Comparison of ENCODE assay signal across 17 cellular contexts in genomic region chr13:97273341-97273831, GRCh38. TPM values are rescaled to one million over a fixed set of nuclear protein-coding genes. Genes with fewer than 3 reads are reported as not detected.
DNase-seq lines count a peak whose midpoint lies in the region; ATAC-seq and TF ChIP-seq lines count a peak whose summit lies in the region.
"Had no signal": no experiment of that assay in that cellular context is flagged by ENCODE, and none has a peak within 500 bp of the region (broad histone marks: within the 10 kb centered on the region; RNA-seq: fewer than 3 reads in every experiment).

No MANE protein-coding gene starts in this region.

- no peak overlapping the region for H3K4me3 ChIP-seq in breast epithelium
- no peak overlapping the region for H3K4me3 ChIP-seq in right lobe of liver
- H3K4me3 ChIP-seq: body of pancreas had no signal

- H3K27ac Mint-ChIP-seq in type B pancreatic cell: peak overlapping the region; percentile 51
- H3K27ac Mint-ChIP-seq: activated CD4-positive, alpha-beta T cell treated with anti-CD3 and anti-CD28 coated beads for 36 hours; activated T-helper 17 cell treated with anti-CD3 and anti-CD28 coated beads, Interleukin-2, amount 50 U/mL, for 72 hours had no signal

- no peaks in the 10 kb centered on the region for H3K9me3 ChIP-seq in breast epithelium
- no peaks in the 10 kb centered on the region for H3K9me3 ChIP-seq in right lobe of liver
- H3K9me3 ChIP-seq: body of pancreas had no signal

- H3K9me3 Mint-ChIP-seq in type B pancreatic cell: peaks cover 10% of the 10 kb centered on the region
- H3K9me3 Mint-ChIP-seq: activated T-helper 17 cell treated with anti-CD3 and anti-CD28 coated beads, Interleukin-2, amount 50 U/mL, for 72 hours; stimulated activated naive CD8-positive, alpha-beta T cell treated with anti-CD3 and anti-CD28 coated beads, Interleukin-15, amount 100 ng/mL, for 72 hours had no signal

- H3K36me3 ChIP-seq in breast epithelium (no peaks in the 10 kb centered on the region), right lobe of liver (no peaks in the 10 kb centered on the region)

- no peaks in the 10 kb centered on the region for H3K27me3 ChIP-seq in breast epithelium
- H3K27me3 ChIP-seq in right lobe of liver: no peaks in the 10 kb centered on the region
- H3K27me3 ChIP-seq: body of pancreas had no signal

- H3K4me1 ChIP-seq in breast epithelium (peaks cover 0 to 19% of the 10 kb centered on the region in 2 donors), right lobe of liver (peaks cover 0 to 46% (median 17%) of the 10 kb centered on the region in 4 donors)

- TF ChIP-seq CTCF in breast epithelium (IDR thresholded peaks at IDR 0.05) (no peak), right lobe of liver (IDR thresholded peaks at IDR 0.05) (no peak), type B pancreatic cell (conservative IDR thresholded peaks at IDR 0.05) (no peak)

- peaks cover 33% of the 10 kb centered on the region for H3K36me3 Mint-ChIP-seq in type B pancreatic cell

- peak overlapping the region; percentile 74 to 78 for H3K27ac ChIP-seq in breast epithelium
- peak overlapping the region; percentile 69 to 81 (median 72) for H3K27ac ChIP-seq in right lobe of liver
- H3K27ac ChIP-seq: 22Rv1 had no signal

- intact Hi-C loops in breast epithelium (cut with DNase I; ENCODE audit: low total_unique reads): no loop called here
- intact Hi-C loops in right lobe of liver (cut with DNase I): no loop called here

- peak; percentile 3 for DNase-seq in DMS 273 (lab: John Stamatoyannopoulos, UW; ENCODE audit: unreplicated experiment)
- no peak for DNase-seq in DMS 273 treated with DMSO at 0.1 percent for 48 hours (lab: John Stamatoyannopoulos, UW)
- peak in 1 of 2 donors; percentile 70 for DNase-seq in breast epithelium (ENCODE audit: low spot score in 2 of 2)
- no peak for DNase-seq in right lobe of liver
- no peak for DNase-seq in type B pancreatic cell (ENCODE audit: extremely low spot score, unreplicated experiment)
- no peak for DNase-seq in activated CD4-positive, alpha-beta T cell treated with anti-CD3 and anti-CD28 coated beads for 1 hour
- DNase-seq: activated CD4-positive, alpha-beta T cell treated with anti-CD3 and anti-CD28 coated beads for 36 hours; body of pancreas; midbrain; NCI-H2029; stimulated activated CD4-positive, alpha-beta T cell treated with anti-CD3 and anti-CD28 coated beads, Interleukin-4, amount 100 ng/mL, for 4 hours; stimulated activated naive CD8-positive, alpha-beta T cell treated with anti-CD3 and anti-CD28 coated beads, Interleukin-15, amount 100 ng/mL, for 72 hours; T-helper 2 cell had no signal

- ATAC-seq in right lobe of liver (no peak), HG03280 (IDR thresholded peaks at IDR 0.05; ENCODE audit: unreplicated experiment) (no peak), GM21381 (IDR thresholded peaks at IDR 0.05; ENCODE audit: unreplicated experiment) (no peak)
- ATAC-seq: activated CD4-positive, alpha-beta T cell treated with anti-CD3 and anti-CD28 coated beads for 36 hours; activated T-helper 17 cell treated with anti-CD3 and anti-CD28 coated beads, Interleukin-2, amount 50 U/mL, for 72 hours; body of pancreas; stimulated activated naive CD8-positive, alpha-beta T cell treated with anti-CD3 and anti-CD28 coated beads, Interleukin-15, amount 100 ng/mL, for 72 hours had no signal

- peaks cover 42% of the 10 kb centered on the region for H3K4me1 Mint-ChIP-seq in type B pancreatic cell (ENCODE audit: unreplicated experiment)

- TF ChIP-seq POLR2A in breast epithelium (IDR thresholded peaks at IDR 0.05): no peak
- TF ChIP-seq POLR2A in right lobe of liver (IDR thresholded peaks at IDR 0.05): no peak

- 76% methylated on average over 5 of the region's 5 CpGs for WGBS in right lobe of liver (ENCODE audit: insufficient coverage, low coverage, low lambda C conversion rate, missing lambda C conversion rate)

- H3K27me3 Mint-ChIP-seq in type B pancreatic cell: no peaks in the 10 kb centered on the region
- H3K27me3 Mint-ChIP-seq: activated CD4-positive, alpha-beta T cell treated with anti-CD3 and anti-CD28 coated beads for 36 hours; activated T-helper 17 cell treated with anti-CD3 and anti-CD28 coated beads, Interleukin-2, amount 50 U/mL, for 72 hours; stimulated activated naive CD8-positive, alpha-beta T cell treated with anti-CD3 and anti-CD28 coated beads, Interleukin-15, amount 100 ng/mL, for 72 hours had no signal

- no peak overlapping the region for H3K4me3 Mint-ChIP-seq in type B pancreatic cell
- H3K4me3 Mint-ChIP-seq: activated CD4-positive, alpha-beta T cell treated with anti-CD3 and anti-CD28 coated beads for 36 hours; activated T-helper 17 cell treated with anti-CD3 and anti-CD28 coated beads, Interleukin-2, amount 50 U/mL, for 72 hours; stimulated activated naive CD8-positive, alpha-beta T cell treated with anti-CD3 and anti-CD28 coated beads, Interleukin-15, amount 100 ng/mL, for 72 hours had no signal

RNA-seq across cellular contexts. Expression of gene MBNL2, which starts 51.3 kb away (rescaled TPM):
- 100 to 1,000 TPM in 2 of 3 donors, 10 to 100 TPM in 1; 68.5 to 131 (median 120) TPM for total RNA-seq in breast epithelium
- 100 to 1,000 TPM in 3 of 6 experiments, 10 to 100 TPM in 3; 30.3 to 135 (median 81.5) TPM for total RNA-seq in right lobe of liver
- 43.7 and 81.7 TPM in 2 replicates for total RNA-seq in type B pancreatic cell (ENCODE audit: low replicate concordance)
